Comparison of ENCODE assay signal across 1 cellular context in the genomic region with DNA sequence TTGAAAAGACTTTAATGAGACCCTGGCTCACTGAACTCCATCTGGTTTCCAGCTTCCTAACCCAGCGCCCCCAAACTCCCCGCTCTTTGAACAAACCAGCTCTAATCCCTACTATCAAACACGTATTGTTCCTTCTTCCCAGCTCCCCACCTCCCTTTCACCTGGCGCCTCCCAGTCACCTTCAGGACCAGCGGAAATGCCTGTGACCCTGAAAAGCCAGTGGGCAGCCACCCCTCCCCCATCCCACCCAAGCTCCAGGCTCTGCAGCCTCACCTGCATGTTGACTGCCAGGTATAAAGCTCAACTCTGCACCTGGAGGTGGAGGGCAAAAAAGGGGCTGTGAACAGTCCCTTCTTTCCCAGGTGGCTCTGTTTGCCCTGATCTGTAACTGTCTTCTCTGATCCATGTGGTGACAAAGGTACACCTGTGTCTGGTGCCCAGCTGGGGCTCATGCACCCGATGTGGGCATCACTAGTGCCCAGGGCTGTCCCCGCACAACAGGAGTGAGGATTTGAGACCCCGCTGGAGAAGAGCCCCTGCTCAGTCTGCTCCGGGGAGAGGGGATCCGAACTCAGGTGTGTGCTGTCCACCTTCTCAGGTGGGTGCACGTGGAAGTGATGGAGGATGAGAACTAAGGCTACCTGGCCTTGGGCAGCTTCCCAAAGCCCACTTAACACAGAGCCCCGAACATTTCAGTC.
TF ChIP-seq lines count a peak whose summit lies in the region.

No MANE protein-coding gene starts in this region.

TF ChIP-seq in A549, 52 proteins besides CTCF, POLR2A, EP300 and RAD21 (continued from another document):
- TF ChIP-seq, protein P1, sequence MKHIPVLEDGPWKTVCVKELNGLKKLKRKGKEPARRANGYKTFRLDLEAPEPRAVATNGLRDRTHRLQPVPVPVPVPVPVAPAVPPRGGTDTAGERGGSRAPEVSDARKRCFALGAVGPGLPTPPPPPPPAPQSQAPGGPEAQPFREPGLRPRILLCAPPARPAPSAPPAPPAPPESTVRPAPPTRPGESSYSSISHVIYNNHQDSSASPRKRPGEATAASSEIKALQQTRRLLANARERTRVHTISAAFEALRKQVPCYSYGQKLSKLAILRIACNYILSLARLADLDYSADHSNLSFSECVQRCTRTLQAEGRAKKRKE (CRISPR knock-in tag; IDR thresholded peaks at IDR 0.05; ENCODE audit: low read depth), result no peak
- TF ChIP-seq, protein P2, sequence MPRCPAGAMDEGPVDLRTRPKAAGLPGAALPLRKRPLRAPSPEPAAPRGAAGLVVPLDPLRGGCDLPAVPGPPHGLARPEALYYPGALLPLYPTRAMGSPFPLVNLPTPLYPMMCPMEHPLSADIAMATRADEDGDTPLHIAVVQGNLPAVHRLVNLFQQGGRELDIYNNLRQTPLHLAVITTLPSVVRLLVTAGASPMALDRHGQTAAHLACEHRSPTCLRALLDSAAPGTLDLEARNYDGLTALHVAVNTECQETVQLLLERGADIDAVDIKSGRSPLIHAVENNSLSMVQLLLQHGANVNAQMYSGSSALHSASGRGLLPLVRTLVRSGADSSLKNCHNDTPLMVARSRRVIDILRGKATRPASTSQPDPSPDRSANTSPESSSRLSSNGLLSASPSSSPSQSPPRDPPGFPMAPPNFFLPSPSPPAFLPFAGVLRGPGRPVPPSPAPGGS (IDR thresholded peaks at IDR 0.05), result no peak
- TF ChIP-seq MAZ (IDR thresholded peaks at IDR 0.05; ENCODE audit: borderline replicate concordance, low read depth, low read length), result no peak
